ENCODE assay signal across 8 cellular contexts in the genomic region with DNA sequence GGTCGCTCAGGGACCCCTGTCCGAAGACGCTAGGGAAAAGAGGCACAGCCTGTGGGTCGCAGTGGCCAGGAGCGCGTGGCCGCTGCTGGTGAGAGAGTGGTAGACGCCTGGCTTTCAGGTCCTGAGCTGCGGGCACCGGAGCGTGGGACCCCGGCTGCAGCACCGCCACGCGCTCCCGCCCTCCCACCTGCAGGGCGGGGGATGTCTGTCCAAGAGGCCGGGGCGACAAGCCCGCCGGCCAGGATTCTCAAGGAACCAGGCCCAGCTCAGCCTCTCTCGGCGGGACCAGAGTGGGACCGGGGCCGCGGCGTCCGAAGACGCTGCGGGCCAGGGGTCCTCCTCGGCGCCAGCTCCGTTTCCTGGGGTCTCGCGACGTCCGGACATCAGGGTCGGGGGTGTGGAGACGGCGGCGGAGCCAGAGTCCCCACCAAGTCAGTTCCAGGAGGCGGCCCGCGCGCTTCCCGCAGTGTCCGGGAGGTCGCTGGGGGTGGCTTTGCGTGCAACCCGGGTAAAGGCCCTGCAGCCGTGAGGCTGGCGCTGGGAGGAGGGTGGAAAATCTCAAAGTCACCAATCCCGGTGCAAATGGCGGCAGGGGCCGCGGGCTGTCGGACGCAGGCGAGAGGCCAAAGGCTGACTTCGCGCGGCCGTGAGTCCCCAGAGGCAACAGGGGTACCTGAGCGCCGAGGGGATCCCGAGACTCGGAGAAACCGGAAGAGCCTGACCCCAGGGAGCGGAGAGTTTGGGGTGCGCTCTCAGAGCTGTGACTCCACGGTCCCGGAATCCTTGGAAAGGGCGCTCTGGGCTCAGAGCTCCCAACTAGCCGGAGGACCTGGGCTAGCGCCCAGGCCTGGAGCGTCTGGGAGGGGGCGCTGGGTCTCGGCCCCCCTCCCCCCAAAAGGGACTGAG.
DNase-seq lines count a peak whose midpoint lies in the region; ATAC-seq and TF ChIP-seq lines count a peak whose summit lies in the region.

No MANE protein-coding gene starts in this region.

- H3K4me3 ChIP-seq in brain microvascular endothelial cell (ENCODE audit: low read depth, low read length) = peak overlapping the region; percentile 96
- peak overlapping the region; percentile 62; the same call in 1 of the 2 replicates for H3K4me3 ChIP-seq in iPS-20b (ENCODE audit: low read length)
- H3K4me3 ChIP-seq in retinal pigment epithelial cell (ENCODE audit: low read length) = peak overlapping the region; percentile 98

- H3K9me3 ChIP-seq in iPS-20b (ENCODE audit: insufficient read depth, low read depth, low read length) = no peaks in the 10 kb centered on the region; the same call in 1 of the 2 replicates

- peak; percentile 65 for DNase-seq in GM03348 (ENCODE audit: low spot score)
- DNase-seq in brain microvascular endothelial cell = no peak
- DNase-seq in retinal pigment epithelial cell (ENCODE audit: low read depth) = no peak
- DNase-seq in D341Med (ENCODE audit: low spot score) = no peak

- peaks cover 20% of the 10 kb centered on the region for H3K27me3 ChIP-seq in brain microvascular endothelial cell (replicated peaks)
- H3K27me3 ChIP-seq in iPS-20b (ENCODE audit: insufficient read depth, low read length) = peaks cover 100% of the 10 kb centered on the region

- H3K9ac ChIP-seq in iPS-20b (ENCODE audit: low read depth, low read length) = no peak overlapping the region

- TF ChIP-seq CTCF in brain microvascular endothelial cell (IDR thresholded peaks at IDR 0.05; ENCODE audit: low read depth, low read length, missing control alignments) (peak; percentile 0), retinal pigment epithelial cell (conservative IDR thresholded peaks at IDR 0.05; ENCODE audit: low read depth, low read length) (no peak)

- peaks cover 10% of the 10 kb centered on the region; the same call in 1 of the 2 replicates for H3K4me1 ChIP-seq in iPS-20b (ENCODE audit: insufficient read depth, low read length)

- ATAC-seq in GM18519 (IDR thresholded peaks at IDR 0.05; ENCODE audit: low FRiP score, unreplicated experiment) (no peak), GM18502 (IDR thresholded peaks at IDR 0.05; ENCODE audit: poor library complexity, unreplicated experiment) (no peak), GM19351 (IDR thresholded peaks at IDR 0.05; ENCODE audit: unreplicated experiment) (no peak)

- H3K36me3 ChIP-seq in brain microvascular endothelial cell (replicated peaks) (no peaks in the 10 kb centered on the region), iPS-20b (ENCODE audit: insufficient read depth, low read depth, low read length) (no peaks in the 10 kb centered on the region)

- in situ Hi-C loops in brain microvascular endothelial cell (cut with HindIII; ENCODE audit: low pct_ligation_motif_present, low sequenced_read_pairs) = no loop called here

- H3K27ac ChIP-seq in brain microvascular endothelial cell (no peak overlapping the region), iPS-20b (ENCODE audit: low read length) (no peak overlapping the region)
